Comparison of ENCODE assay signal across 10 cellular contexts in genomic region chr2:54402350-54402749, GRCh38. TPM values are rescaled to one million over a fixed set of nuclear protein-coding genes. Genes with fewer than 3 reads are reported as not detected.
A peak's percentile ranks its signal among the peaks of the same experiment; 100 is the strongest.
DNase-seq lines count a peak whose midpoint lies in the region; ATAC-seq, FAIRE-seq and TF ChIP-seq lines count a peak whose summit lies in the region.
"Had no signal": no experiment of that assay in that cellular context is flagged by ENCODE, and none has a peak within 500 bp of the region (broad histone marks: within the 10 kb centered on the region; RNA-seq: fewer than 3 reads in every experiment).

No MANE protein-coding gene starts in this region.

- no peak for TF ChIP-seq EP300 in HepG2 (IDR thresholded peaks at IDR 0.05; ENCODE audit: low read depth in 2 of 2, low read length in 2 of 2)
- no peak for TF ChIP-seq EP300 in HepG2 (CRISPR knock-in tag; IDR thresholded peaks at IDR 0.05; ENCODE audit: borderline replicate concordance)

- no peak overlapping the region for H2AK9ac ChIP-seq in IMR-90 (replicated peaks; ENCODE audit: low read depth, low read length, poor library complexity)

- CTCF ChIA-PET in IMR-90 (lab: Yijun Ruan, JAX) (interaction anchor here (1.4 kb wide), 1 partner anchor 66 kb away, joined by 4 read pairs; no protein-coding TSS in a partner anchor), HepG2 (lab: Yijun Ruan, JAX; ENCODE audit: low intra/inter-chr PET ratio, low total read pairs) (no interaction called here)

- no peak overlapping the region for H3K9ac ChIP-seq in IMR-90 (ENCODE audit: low read depth, low read length)
- no peak overlapping the region for H3K9ac ChIP-seq in HepG2 (ENCODE audit: insufficient read depth, low read depth, low read length)

- peak; percentile 28 for FAIRE-seq in HepG2 (lab: Jason Lieb, UNC)

- TF ChIP-seq POLR2A in IMR-90 (IDR thresholded peaks at IDR 0.05; ENCODE audit: low read depth, low read length): no peak
- no peak for TF ChIP-seq POLR2A in HepG2 (IDR thresholded peaks at IDR 0.05; ENCODE audit: insufficient read depth in 1 of 2, low read depth in 2 of 2, low read length in 2 of 2)

- no peak overlapping the region; the same call in 1 of the 2 replicates for H3K23ac ChIP-seq in IMR-90 (ENCODE audit: low read depth, low read length)

- no peaks in the 10 kb centered on the region for H3K36me3 Mint-ChIP-seq in activated T-cell treated with anti-CD3 and anti-CD28 coated beads, Interleukin-2, amount 50 U/mL, for 24 hours (ENCODE audit: low read depth)
- H3K36me3 Mint-ChIP-seq in endothelial cell (ENCODE audit: low read depth, unreplicated experiment): no peaks in the 10 kb centered on the region
- H3K36me3 Mint-ChIP-seq: activated naive CD4-positive, alpha-beta T cell treated with anti-CD3 and anti-CD28 coated beads, Interleukin-2, amount 10 ng/mL, durations not matched to agents 7 days and 5 days had no signal

- H3K27ac Mint-ChIP-seq in activated T-cell treated with anti-CD3 and anti-CD28 coated beads, Interleukin-2, amount 50 U/mL, for 24 hours: no peak overlapping the region
- no peak overlapping the region for H3K27ac Mint-ChIP-seq in endothelial cell (ENCODE audit: unreplicated experiment)
- H3K27ac Mint-ChIP-seq: activated naive CD4-positive, alpha-beta T cell treated with anti-CD3 and anti-CD28 coated beads, Interleukin-2, amount 10 ng/mL, durations not matched to agents 7 days and 5 days had no signal

- peaks cover 15% of the 10 kb centered on the region for H3K4me1 ChIP-seq in IMR-90 (ENCODE audit: control insufficient read depth, insufficient read depth, low read length)
- peaks cover 22% of the 10 kb centered on the region for H3K4me1 ChIP-seq in HepG2 (ENCODE audit: insufficient read depth, low read length)
- peaks cover 0 to 9% (median 3%) of the 10 kb centered on the region in 4 donors for H3K4me1 ChIP-seq in tibial artery

- H3K27me3 ChIP-seq in IMR-90 (ENCODE audit: control insufficient read depth, insufficient read depth, low read length) (no peaks in the 10 kb centered on the region), HepG2 (ENCODE audit: control insufficient read depth in 1 of 2, insufficient read depth in 2 of 2, low read length in 2 of 2) (peaks cover 4 to 18% of the 10 kb centered on the region in 2 experiments; a peak in 4 of 5 replicates), tibial artery (no peaks in the 10 kb centered on the region)

- H3K9me3 Mint-ChIP-seq in activated T-cell treated with anti-CD3 and anti-CD28 coated beads, Interleukin-2, amount 50 U/mL, for 24 hours: no peaks in the 10 kb centered on the region
- no peaks in the 10 kb centered on the region for H3K9me3 Mint-ChIP-seq in endothelial cell (ENCODE audit: unreplicated experiment)
- H3K9me3 Mint-ChIP-seq: activated naive CD4-positive, alpha-beta T cell treated with anti-CD3 and anti-CD28 coated beads, Interleukin-2, amount 10 ng/mL, durations not matched to agents 7 days and 5 days had no signal

- intact Hi-C loops in IMR-90 (cut with micrococcal nuclease): no loop called here
- intact Hi-C loops in HepG2 (cut with micrococcal nuclease; ENCODE audit: unreplicated experiment): no loop called here
- intact Hi-C loops in tibial artery (cut with DNase I; ENCODE audit: low total_unique reads): no loop called here

- TF ChIP-seq CTCF in IMR-90 (conservative IDR thresholded peaks at IDR 0.05; ENCODE audit: low read depth, low read length) (no peak), coronary artery (IDR thresholded peaks at IDR 0.05) (no peak), HepG2 (CRISPR knock-in tag; IDR thresholded peaks at IDR 0.05) (no peak), tibial artery (IDR thresholded peaks at IDR 0.05) (no peak), endothelial cell (IDR thresholded peaks at IDR 0.05; ENCODE audit: unreplicated experiment) (no peak)

- H4K5ac ChIP-seq in IMR-90 (ENCODE audit: low read depth, low read length): peak overlapping the region; percentile 40; the same call in 1 of the 2 replicates

- peaks cover 7% of the 10 kb centered on the region for H3K4me1 Mint-ChIP-seq in activated T-cell treated with anti-CD3 and anti-CD28 coated beads, Interleukin-2, amount 50 U/mL, for 24 hours (ENCODE audit: low read depth)
- H3K4me1 Mint-ChIP-seq in endothelial cell (ENCODE audit: unreplicated experiment): peaks cover 15% of the 10 kb centered on the region

- dilution Hi-C loops in IMR-90 (cut with HindIII; ENCODE audit: low sequenced_read_pairs, unreplicated experiment): no loop called here

- peak; percentile 95 for ATAC-seq in IMR-90 (ENCODE audit: low read depth)
- ATAC-seq in HepG2: peak; percentile 91

- H2AFZ ChIP-seq in IMR-90 (replicated peaks; ENCODE audit: low read length, poor library complexity) (peak overlapping the region; percentile 68), HepG2 (ENCODE audit: low read length) (no peak overlapping the region)

- peak overlapping the region; percentile 84 for H2BK120ac ChIP-seq in IMR-90 (ENCODE audit: low read depth, low read length)

- H3K27ac ChIP-seq in IMR-90 (ENCODE audit: insufficient read depth, low read length) (peak overlapping the region; percentile 39; the same call in 1 of the 2 replicates), coronary artery (peak overlapping the region; percentile 41 to 68), HepG2 (ENCODE audit: extremely low read length, insufficient read depth, low read length) (no peak overlapping the region), tibial artery (peak overlapping the region; percentile 38 to 55)

- no peaks in the 10 kb centered on the region for H3K27me3 Mint-ChIP-seq in activated T-cell treated with anti-CD3 and anti-CD28 coated beads, Interleukin-2, amount 50 U/mL, for 24 hours
- peaks cover 2% of the 10 kb centered on the region for H3K27me3 Mint-ChIP-seq in endothelial cell (ENCODE audit: unreplicated experiment)

- no peaks in the 10 kb centered on the region for H3K9me1 ChIP-seq in IMR-90 (ENCODE audit: insufficient read depth, low read length)

- H3K4ac ChIP-seq in IMR-90 (ENCODE audit: low read depth, low read length): peak overlapping the region; percentile 68; the same call in 1 of the 2 replicates

- H3K79me1 ChIP-seq in IMR-90 (ENCODE audit: low read depth in 1 of 2, low read length in 2 of 2): no peaks in the 10 kb centered on the region

- no peak overlapping the region for H2AK5ac ChIP-seq in IMR-90 (ENCODE audit: low read depth, low read length)

- H3K4me3 ChIP-seq in IMR-90 (ENCODE audit: insufficient read depth, low read depth, low read length): no peak overlapping the region
- H3K4me3 ChIP-seq in coronary artery: no peak overlapping the region
- peak overlapping the region in 1 of 3 experiments; percentile 34; a peak in 1 of 6 replicates for H3K4me3 ChIP-seq in HepG2 (replicated peaks in 1 of 3; ENCODE audit: insufficient read depth in 1 of 3, low read depth in 2 of 3, low read length in 3 of 3)
- no peak overlapping the region for H3K4me3 ChIP-seq in tibial artery

- H3K56ac ChIP-seq in IMR-90 (ENCODE audit: extremely low read depth, insufficient read depth, low read length): no peak overlapping the region

- H3K36me3 ChIP-seq in IMR-90 (ENCODE audit: control insufficient read depth, insufficient read depth, low read length) (no peaks in the 10 kb centered on the region), HepG2 (replicated peaks in 1 of 2; ENCODE audit: control insufficient read depth in 1 of 2, insufficient read depth in 2 of 2, low read length in 2 of 2) (no peaks in the 10 kb centered on the region), tibial artery (no peaks in the 10 kb centered on the region)

- peak overlapping the region; percentile 81; the same call in 1 of the 3 replicates for H2BK15ac ChIP-seq in IMR-90 (ENCODE audit: low read depth, low read length)

- POLR2A ChIA-PET in IMR-90 (lab: Charles Lee; ENCODE audit: unreplicated experiment): no interaction called here
- POLR2A ChIA-PET in HepG2 (lab: Yijun Ruan, JAX): no interaction called here

- H3K9me3 ChIP-seq in IMR-90 (ENCODE audit: control insufficient read depth, insufficient read depth, low read length): no peaks in the 10 kb centered on the region
- no peaks in the 10 kb centered on the region for H3K9me3 ChIP-seq in HepG2 (ENCODE audit: low read length)
- H3K9me3 ChIP-seq in tibial artery: no peaks in the 10 kb centered on the region

- H2BK5ac ChIP-seq in IMR-90 (ENCODE audit: low read depth, low read length, poor library complexity, severe bottlenecking): no peak overlapping the region

- H4K8ac ChIP-seq in IMR-90 (ENCODE audit: low read depth in 2 of 2, low read length in 2 of 2): peak overlapping the region in 1 of 2 experiments; percentile 71; a peak in 1 of 4 replicates

- in situ Hi-C loops in IMR-90 (cut with MboI; ENCODE audit: low sequenced_read_pairs) (no loop called here), HepG2 (cut with HindIII; ENCODE audit: extremely low pct_ligation_motif_present, low pct_unique_long_range_greater_than_20kb) (no loop called here)

- no peak overlapping the region for H3K4me3 Mint-ChIP-seq in activated T-cell treated with anti-CD3 and anti-CD28 coated beads, Interleukin-2, amount 50 U/mL, for 24 hours
- no peak overlapping the region for H3K4me3 Mint-ChIP-seq in endothelial cell (ENCODE audit: unreplicated experiment)
- H3K4me3 Mint-ChIP-seq: activated naive CD4-positive, alpha-beta T cell treated with anti-CD3 and anti-CD28 coated beads, Interleukin-2, amount 10 ng/mL, durations not matched to agents 7 days and 5 days had no signal

- H3K4me2 ChIP-seq in IMR-90 (ENCODE audit: low read depth, low read length): no peak overlapping the region; the same call in 1 of the 2 replicates
- H3K4me2 ChIP-seq in HepG2 (ENCODE audit: low read depth, low read length): peak overlapping the region; percentile 75

- H4K91ac ChIP-seq in IMR-90 (ENCODE audit: insufficient read depth, low read depth, low read length): peak overlapping the region; percentile 29

- no peaks in the 10 kb centered on the region for H3K79me2 ChIP-seq in HepG2 (ENCODE audit: insufficient read depth, low read length)

- H4K20me1 ChIP-seq in IMR-90 (ENCODE audit: insufficient read depth, low read length) (no peaks in the 10 kb centered on the region), HepG2 (ENCODE audit: insufficient read depth, low read length) (no peaks in the 10 kb centered on the region)

- H2BK20ac ChIP-seq in IMR-90 (ENCODE audit: low read depth, low read length): peak overlapping the region; percentile 93

- peak; percentile 82 for DNase-seq in IMR-90
- peak; percentile 79 for DNase-seq in coronary artery (ENCODE audit: low spot score)
- peak; percentile 62 for DNase-seq in HepG2 (ENCODE audit: low spot score)
- peak; percentile 55 to 69 for DNase-seq in tibial artery
- DNase-seq in activated T-cell treated with anti-CD3 and anti-CD28 coated beads, Interleukin-2, amount 50 U/mL, for 24 hours: no peak
- no peak for DNase-seq in endothelial cell (ENCODE audit: low spot score)
- no peak for DNase-seq in NCI-H345 (lab: John Stamatoyannopoulos, UW)
- no peak for DNase-seq in cerebellar nuclear complex (lab: John Stamatoyannopoulos, UW)
- DNase-seq: activated naive CD4-positive, alpha-beta T cell treated with anti-CD3 and anti-CD28 coated beads, Interleukin-2, amount 10 ng/mL, durations not matched to agents 7 days and 5 days; stimulated activated CD4-positive, alpha-beta T cell treated with anti-CD3 and anti-CD28 coated beads, Interleukin-4, amount 100 ng/mL, for 24 hours had no signal

- peak overlapping the region; percentile 88; the same call in 1 of the 2 replicates for H3K14ac ChIP-seq in IMR-90 (replicated peaks; ENCODE audit: low read depth, low read length)

- TF ChIP-seq RAD21 in IMR-90 (IDR thresholded peaks at IDR 0.05; ENCODE audit: low read length): no peak
- TF ChIP-seq RAD21 in HepG2 (CRISPR knock-in tag; IDR thresholded peaks at IDR 0.05): no peak

- no CpG with 5 or more reads among the region's 5 CpGs for WGBS in IMR-90 (ENCODE audit: extremely low coverage in 2 of 2, insufficient read length in 1 of 2), 2 experiments
- WGBS in HepG2 (ENCODE audit: low lambda C conversion rate): 2% methylated on average over 5 of the region's 5 CpGs

- H3K18ac ChIP-seq in IMR-90 (ENCODE audit: low read depth, low read length): peak overlapping the region; percentile 52; the same call in 1 of the 2 replicates

- BruUV-seq in IMR-90 (replicated peaks; lab: Mats Ljungman, UMichigan) (no TSS peak), HepG2 (replicated peaks; lab: Mats Ljungman, UMichigan) (no TSS peak)

RNA-seq across cellular contexts. Expression of gene SPTBN1, which starts 53.8 kb away (rescaled TPM):
- total RNA-seq in IMR-90 (2012; rRNA removed): 230 and 241 TPM in 2 replicates
- polyA plus RNA-seq in IMR-90 (2012; rRNA removed): 46.0 and 49.1 TPM in 2 replicates
- 12.4 and 14.0 TPM in 2 replicates for polyA plus RNA-seq in IMR-90 (2012; cell fraction: cytosol; rRNA removed)
- polyA plus RNA-seq in IMR-90 (2012; cell fraction: nucleus; rRNA removed; ENCODE audit: low replicate concordance): 94.7 and 199 TPM in 2 replicates
- 139 and 299 TPM in 2 replicates for total RNA-seq in HepG2 (2016; rRNA removed; fragmentation: Illumina TruSeq; extraction: Trizol)
- 7.6 and 9.0 TPM in 2 replicates for total RNA-seq in HepG2 (2016; cell fraction: cytosol; rRNA removed; fragmentation: Illumina TruSeq; extraction: Trizol; ENCODE audit: low read depth)
- 109 and 295 TPM in 2 replicates for total RNA-seq in HepG2 (2016; cell fraction: insoluble cytoplasmic fraction; rRNA removed; fragmentation: Illumina TruSeq; extraction: Trizol)
- total RNA-seq in HepG2 (2016; cell fraction: membrane; rRNA removed; fragmentation: Illumina TruSeq; extraction: Trizol): 27.1 and 31.5 TPM in 2 replicates
- total RNA-seq in HepG2 (2016; cell fraction: nucleus; rRNA removed; fragmentation: Illumina TruSeq; extraction: Trizol): 441 and 497 TPM in 2 replicates
- polyA plus RNA-seq in HepG2 (2011; rRNA removed): 123 and 127 TPM in 2 replicates
- 37.4 and 38.8 TPM in 2 replicates for polyA plus RNA-seq in HepG2 (2011; cell fraction: cytosol; rRNA removed)
- 594 and 623 TPM in 2 replicates for polyA plus RNA-seq in HepG2 (2011; cell fraction: nucleus; rRNA removed)
- polyA plus RNA-seq in HepG2 (2012): 212 and 223 TPM in 2 replicates
- 3.3 and 4.0 TPM in 2 replicates for polyA plus RNA-seq in HepG2 (2016; cell fraction: cytosol; fragmentation: Illumina TruSeq; extraction: Trizol; ENCODE audit: low read depth)
- 55.3 and 74.4 TPM in 2 replicates for polyA plus RNA-seq in HepG2 (2016; cell fraction: insoluble cytoplasmic fraction; fragmentation: Illumina TruSeq; extraction: Trizol; ENCODE audit: low read depth)
- polyA plus RNA-seq in HepG2 (2016; cell fraction: membrane; fragmentation: Illumina TruSeq; extraction: Trizol; ENCODE audit: low read depth): 9.0 and 11.0 TPM in 2 replicates
- 381 and 401 TPM in 2 replicates for polyA plus RNA-seq in HepG2 (2016; cell fraction: nucleus; fragmentation: Illumina TruSeq; extraction: Trizol; ENCODE audit: insufficient read depth, low read depth)
- polyA minus RNA-seq in HepG2 (2011; rRNA and poly(A)+ RNA removed; ENCODE audit: low replicate concordance): 53.9 and 245 TPM in 2 replicates
- 129 and 133 TPM in 2 replicates for polyA minus RNA-seq in HepG2 (2011; cell fraction: cytosol; rRNA and poly(A)+ RNA removed)
- 957 and 1,039 TPM in 2 replicates for polyA minus RNA-seq in HepG2 (2011; cell fraction: nucleus; rRNA and poly(A)+ RNA removed)
- 983 TPM for total RNA-seq in endothelial cell (ENCODE audit: unreplicated experiment)

Comparison
In these comparisons a context has a peak if more than half of its experiments do, and no peak if none do; other contexts are left out.
1. DNase-seq: peak in IMR-90 (single experiment), coronary artery (single experiment), HepG2 (single experiment) and tibial artery (2 of 2); none in activated T-cell treated with anti-CD3 and anti-CD28 coated beads, Interleukin-2, amount 50 U/mL, for 24 hours (single experiment), endothelial cell (single experiment), NCI-H345 (single experiment) and cerebellar nuclear complex (0 of 2).